12 cellular contexts compared by ENCODE assay signal in the genomic region with DNA sequence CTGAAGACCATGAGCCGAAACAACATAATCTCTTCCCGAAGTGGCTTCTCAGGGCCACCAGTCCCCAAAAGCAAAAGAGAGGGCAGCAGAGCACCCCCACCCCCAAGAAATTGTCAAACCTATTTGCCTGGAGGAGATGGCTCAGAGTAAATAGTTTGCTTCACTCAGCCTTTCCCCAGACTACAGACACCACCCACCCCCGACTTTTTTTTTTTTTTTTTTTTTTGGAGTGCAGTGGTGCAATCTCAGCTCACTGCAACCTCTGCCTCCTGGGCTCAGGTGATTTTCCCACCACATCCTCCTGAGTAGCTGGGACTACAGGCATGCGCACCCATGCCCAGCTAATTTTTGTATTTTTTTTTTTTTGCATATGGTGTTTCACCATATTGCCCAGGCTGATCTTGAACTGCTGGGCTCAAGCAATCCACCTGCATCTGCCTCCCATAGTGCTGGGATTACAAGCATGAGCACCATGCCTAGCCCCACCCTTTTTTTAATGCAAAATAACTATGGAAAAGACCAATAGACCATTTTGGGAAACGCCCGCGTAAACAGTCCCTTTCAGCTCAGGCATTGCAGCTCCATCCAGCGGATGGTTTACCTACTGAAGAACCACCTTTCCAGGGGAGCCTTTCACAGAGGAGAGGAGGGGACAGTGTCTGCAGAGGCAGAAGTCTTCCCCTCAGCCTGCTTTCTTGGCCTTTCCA. TPM values are rescaled to one million over a fixed set of nuclear protein-coding genes. Genes with fewer than 3 reads are reported as not detected.
DNase-seq lines count a peak whose midpoint lies in the region; ATAC-seq and TF ChIP-seq lines count a peak whose summit lies in the region.
"Had no signal": no experiment of that assay in that cellular context is flagged by ENCODE, and none has a peak within 500 bp of the region (broad histone marks: within the 10 kb centered on the region; RNA-seq: fewer than 3 reads in every experiment).

No MANE protein-coding gene starts in this region.

- H3K9me3 Mint-ChIP-seq in osteocyte (ENCODE audit: unreplicated experiment): no peaks in the 10 kb centered on the region
- H3K9me3 Mint-ChIP-seq: activated T-cell treated with anti-CD3 and anti-CD28 coated beads, Interleukin-2, amount 50 U/mL, for 4 hours had no signal

- WGBS in esophagus squamous epithelium, 2 donors: 71 to 74% methylated on average over 8 of the region's 8 CpGs

- no peaks in the 10 kb centered on the region for H3K27me3 ChIP-seq in BLaER1 treated with 17β-estradiol and CSF1 and Interleukin-3, amounts not matched to agents 10 nM and 100 nM
- H3K27me3 ChIP-seq in esophagus squamous epithelium: no peaks in the 10 kb centered on the region

- peak overlapping the region; percentile 22 for H3K4me3 Mint-ChIP-seq in osteocyte (ENCODE audit: unreplicated experiment)
- H3K4me3 Mint-ChIP-seq: activated T-cell treated with anti-CD3 and anti-CD28 coated beads, Interleukin-2, amount 50 U/mL, for 4 hours had no signal

- intact Hi-C loops in esophagus squamous epithelium (cut with DNase I): no loop called here

- peak overlapping the region; percentile 27 for H3K27ac Mint-ChIP-seq in osteocyte (ENCODE audit: unreplicated experiment)

- ATAC-seq in GM21526 (IDR thresholded peaks at IDR 0.05; ENCODE audit: low FRiP score, unreplicated experiment): no peak
- no peak for ATAC-seq in HG02840 (IDR thresholded peaks at IDR 0.05; ENCODE audit: low FRiP score, unreplicated experiment)
- ATAC-seq: activated T-cell treated with anti-CD3 and anti-CD28 coated beads, Interleukin-2, amount 50 U/mL, for 4 hours had no signal

- H3K9ac ChIP-seq in BLaER1 treated with 17β-estradiol and CSF1 and Interleukin-3, amounts not matched to agents 10 nM and 100 nM: peak overlapping the region; percentile 3 to 87 (median 28); a peak in 17 of 22 replicates

- H3K36me3 Mint-ChIP-seq in osteocyte (ENCODE audit: unreplicated experiment): no peaks in the 10 kb centered on the region

- peaks cover 99 to 100% (median 100%) of the 10 kb centered on the region in 10 experiments for H3K4me1 ChIP-seq in BLaER1 treated with 17β-estradiol and CSF1 and Interleukin-3, amounts not matched to agents 10 nM and 100 nM
- H3K4me1 ChIP-seq in esophagus squamous epithelium: peaks cover 92 to 100% (median 99%) of the 10 kb centered on the region in 3 donors

- peak overlapping the region; percentile 83 to 100 (median 97) for H3K4me2 ChIP-seq in BLaER1 treated with 17β-estradiol and CSF1 and Interleukin-3, amounts not matched to agents 10 nM and 100 nM

- TF ChIP-seq POLR2A in esophagus squamous epithelium (IDR thresholded peaks at IDR 0.05): no peak

- H4K20me1 ChIP-seq in BLaER1 treated with 17β-estradiol and CSF1 and Interleukin-3, amounts not matched to agents 10 nM and 100 nM: peaks cover 76 to 100% (median 96%) of the 10 kb centered on the region in 11 experiments

- H3K9me3 ChIP-seq in BLaER1 treated with 17β-estradiol and CSF1 and Interleukin-3, amounts not matched to agents 10 nM and 100 nM (replicated peaks in 1 of 11): no peaks in the 10 kb centered on the region
- no peaks in the 10 kb centered on the region for H3K9me3 ChIP-seq in esophagus squamous epithelium

- H3K36me3 ChIP-seq in BLaER1 treated with 17β-estradiol and CSF1 and Interleukin-3, amounts not matched to agents 10 nM and 100 nM: peaks cover 0 to 9% (median 0%) of the 10 kb centered on the region in 11 experiments; a peak in 1 of 22 replicates
- no peaks in the 10 kb centered on the region for H3K36me3 ChIP-seq in esophagus squamous epithelium

- TF ChIP-seq CTCF in esophagus squamous epithelium (IDR thresholded peaks at IDR 0.05) (no peak), osteocyte (IDR thresholded peaks at IDR 0.05) (no peak)

- H3K4me1 Mint-ChIP-seq in osteocyte (ENCODE audit: unreplicated experiment): peaks cover 95% of the 10 kb centered on the region

- DNase-seq in NCI-H526 (lab: John Stamatoyannopoulos, UW) (peak; percentile 23 to 39), esophagus squamous epithelium (lab: John Stamatoyannopoulos, UW) (no peak), osteocyte (ENCODE audit: extremely low spot score, unreplicated experiment) (no peak), NCI-H82 treated with DMSO at 0.1 percent for 48 hours (lab: John Stamatoyannopoulos, UW; ENCODE audit: unreplicated experiment) (no peak), NCI-H524 treated with DMSO at 0.1 percent for 48 hours (lab: John Stamatoyannopoulos, UW) (no peak)
- DNase-seq: activated T-cell treated with anti-CD3 and anti-CD28 coated beads, Interleukin-2, amount 50 U/mL, for 4 hours; AML-193; DND-41; stimulated activated CD8-positive, alpha-beta memory T cell treated with anti-CD3 and anti-CD28 coated beads, Interleukin-4, amount 100 ng/mL, for 48 hours had no signal

- no peaks in the 10 kb centered on the region for H3K27me3 Mint-ChIP-seq in osteocyte (ENCODE audit: unreplicated experiment)

- H3K4me3 ChIP-seq in BLaER1 treated with 17β-estradiol and CSF1 and Interleukin-3, amounts not matched to agents 10 nM and 100 nM: peak overlapping the region in 5 of 10 experiments; percentile 22 to 54 (median 39); a peak in 8 of 20 replicates
- H3K4me3 ChIP-seq in esophagus squamous epithelium: no peak overlapping the region

- H3K27ac ChIP-seq in BLaER1 treated with 17β-estradiol and CSF1 and Interleukin-3, amounts not matched to agents 10 nM and 100 nM: peak overlapping the region in 7 of 11 experiments; percentile 19 to 98 (median 42); a peak in 13 of 22 replicates
- peak overlapping the region; percentile 59 to 100 (median 82) for H3K27ac ChIP-seq in esophagus squamous epithelium

RNA-seq across cellular contexts. Expression of gene ZMIZ1, which starts 9.8 kb away (rescaled TPM):
- total RNA-seq in esophagus squamous epithelium (10 to 100 TPM; 28.2 to 79.5 (median 40.4) TPM), osteocyte (90.5 and 96.0 TPM in 2 replicates)

Comparison
In these comparisons a context has a peak if more than half of its experiments do, and no peak if none do; other contexts are left out.
1. DNase-seq: peak in NCI-H526 (2 of 2); none in esophagus squamous epithelium (single experiment), osteocyte (single experiment), NCI-H82 treated with DMSO at 0.1 percent for 48 hours (single experiment) and NCI-H524 treated with DMSO at 0.1 percent for 48 hours (single experiment).